1 cellular context compared by ENCODE assay signal in genomic region chr20:2798814-2799213, GRCh38.
TF ChIP-seq lines count a peak whose summit lies in the region.

No MANE protein-coding gene starts in this region.

TF ChIP-seq in HCT116, 20 proteins besides CTCF, POLR2A, EP300 and RAD21:
- TF ChIP-seq YY1 (IDR thresholded peaks at IDR 0.05; ENCODE audit: extremely low read depth, insufficient replicate concordance, low read depth, low read length) (no peak), JUND (IDR thresholded peaks at IDR 0.05) (no peak), REST (IDR thresholded peaks at IDR 0.05; ENCODE audit: low read depth) (no peak), EZH2 (IDR thresholded peaks at IDR 0.05) (no peak), TCF7L2 (IDR thresholded peaks at IDR 0.05; ENCODE audit: borderline replicate concordance, extremely low read depth, insufficient read depth, insufficient read length) (peak; percentile 91), ZBTB33 (IDR thresholded peaks at IDR 0.05; ENCODE audit: extremely low read depth, insufficient replicate concordance, low read length) (no peak), ELF1 (IDR thresholded peaks at IDR 0.05; ENCODE audit: borderline replicate concordance, low read depth) (no peak), EZH2phosphoT487 (IDR thresholded peaks at IDR 0.05; ENCODE audit: borderline replicate concordance) (no peak)
